In genomic region chr16:79628501-79628975, GRCh38 we compare ENCODE assay signal across 10 cellular contexts. TPM values are rescaled to one million over a fixed set of nuclear protein-coding genes. Genes with fewer than 3 reads are reported as not detected.
DNase-seq lines count a peak whose midpoint lies in the region; TF ChIP-seq lines count a peak whose summit lies in the region.
"Had no signal": no experiment of that assay in that cellular context is flagged by ENCODE, and none has a peak within 500 bp of the region (broad histone marks: within the 10 kb centered on the region; RNA-seq: fewer than 3 reads in every experiment).

No MANE protein-coding gene starts in this region.

- no peak overlapping the region for H3K27ac Mint-ChIP-seq in activated naive CD4-positive, alpha-beta T cell treated with anti-CD3 and anti-CD28 coated beads for 36 hours
- H3K27ac Mint-ChIP-seq: B cell had no signal

- no peak overlapping the region for H3K27ac ChIP-seq in vagina
- H3K27ac ChIP-seq: neutrophil had no signal

- TF ChIP-seq CTCF in vagina (IDR thresholded peaks at IDR 0.05) = no peak

- no peaks in the 10 kb centered on the region for H3K9me3 ChIP-seq in vagina
- H3K9me3 ChIP-seq: neutrophil had no signal

- no peak for TF ChIP-seq POLR2A in vagina (IDR thresholded peaks at IDR 0.05)

- no peak overlapping the region for H3K4me3 ChIP-seq in vagina

- no peaks in the 10 kb centered on the region for H3K36me3 Mint-ChIP-seq in activated naive CD4-positive, alpha-beta T cell treated with anti-CD3 and anti-CD28 coated beads for 36 hours (ENCODE audit: low read depth)

- peaks cover 5% of the 10 kb centered on the region for H3K27me3 Mint-ChIP-seq in activated naive CD4-positive, alpha-beta T cell treated with anti-CD3 and anti-CD28 coated beads for 36 hours (ENCODE audit: low read depth)

- intact Hi-C loops in activated naive CD4-positive, alpha-beta T cell treated with anti-CD3 and anti-CD28 coated beads for 36 hours (cut with micrococcal nuclease) = loop anchor here (5.0 kb wide), 2 partner anchors 144 to 214 kb away; no protein-coding TSS in a partner anchor
- intact Hi-C loops in vagina (cut with DNase I) = no loop called here

- H3K9me3 Mint-ChIP-seq in activated naive CD4-positive, alpha-beta T cell treated with anti-CD3 and anti-CD28 coated beads for 36 hours = no peaks in the 10 kb centered on the region

- H3K4me1 ChIP-seq in vagina = peaks cover 11% of the 10 kb centered on the region

- no peaks in the 10 kb centered on the region for H3K27me3 ChIP-seq in vagina
- H3K27me3 ChIP-seq: neutrophil had no signal

- no peak overlapping the region for H3K4me3 Mint-ChIP-seq in activated naive CD4-positive, alpha-beta T cell treated with anti-CD3 and anti-CD28 coated beads for 36 hours
- H3K4me3 Mint-ChIP-seq: B cell had no signal

- H3K4me1 Mint-ChIP-seq in activated naive CD4-positive, alpha-beta T cell treated with anti-CD3 and anti-CD28 coated beads for 36 hours (ENCODE audit: low read depth) = peaks cover 10% of the 10 kb centered on the region
- H3K4me1 Mint-ChIP-seq: B cell had no signal

- DNase-seq in activated naive CD4-positive, alpha-beta T cell treated with anti-CD3 and anti-CD28 coated beads for 36 hours = peak; percentile 65
- no peak for DNase-seq in activated naive CD4-positive, alpha-beta T cell (lab: John Stamatoyannopoulos, UW)
- DNase-seq in HT1080 (ENCODE audit: low read depth) (peak; percentile 95), vagina (ENCODE audit: extremely low spot score in 2 of 2) (no peak), DMS153 (lab: John Stamatoyannopoulos, UW) (no peak), medulla oblongata (ENCODE audit: extremely low spot score) (no peak)
- peak; percentile 31 for DNase-seq in activated effector memory CD4-positive, alpha-beta T cell treated with Interleukin-2 at 50 U/mL for 16 hours
- peak; percentile 80 for DNase-seq in stimulated activated CD4-positive, alpha-beta T cell treated with anti-CD3 and anti-CD28 coated beads, Interleukin-4, amount 100 ng/mL, for 24 hours

- no peaks in the 10 kb centered on the region for H3K36me3 ChIP-seq in vagina
- H3K36me3 ChIP-seq: neutrophil had no signal

- CTCF ChIA-PET in activated naive CD4-positive, alpha-beta T cell treated with anti-CD3 and anti-CD28 coated beads for 36 hours (lab: Charles Lee) = interaction anchor here (0.5 kb wide), 1 partner anchor 234 kb away, joined by 3 read pairs; no protein-coding TSS in a partner anchor

RNA-seq across cellular contexts. Expression of gene MAF, which starts 28.0 kb away (rescaled TPM):
- 1 to 10 TPM; 6.0 to 6.6 TPM for total RNA-seq in activated naive CD4-positive, alpha-beta T cell treated with anti-CD3 and anti-CD28 coated beads for 36 hours
- not detected in 2 replicates for total RNA-seq in HT1080 (2014; rRNA removed; shearing (Covaris generic))
- polyA plus RNA-seq in HT1080 (2015; cell fraction: cytosol; rRNA removed) = 0.12 and 0.18 TPM in 2 replicates
- polyA plus RNA-seq in HT1080 (2015; cell fraction: nucleus; rRNA removed) = 0.23 and 0.42 TPM in 2 replicates
- total RNA-seq in vagina = 52.5 TPM

Comparison
In these comparisons a context has a peak if more than half of its experiments do, and no peak if none do; other contexts are left out.
1. DNase-seq: peak in activated naive CD4-positive, alpha-beta T cell treated with anti-CD3 and anti-CD28 coated beads for 36 hours (single experiment), HT1080 (single experiment), activated effector memory CD4-positive, alpha-beta T cell treated with Interleukin-2 at 50 U/mL for 16 hours (single experiment) and stimulated activated CD4-positive, alpha-beta T cell treated with anti-CD3 and anti-CD28 coated beads, Interleukin-4, amount 100 ng/mL, for 24 hours (single experiment); none in activated naive CD4-positive, alpha-beta T cell (0 of 4), vagina (0 of 2), DMS153 (single experiment) and medulla oblongata (single experiment).